13 cellular contexts compared by ENCODE assay signal in genomic region chr19:29836409-29836825, GRCh38. TPM values are rescaled to one million over a fixed set of nuclear protein-coding genes. Genes with fewer than 3 reads are reported as not detected.
A peak's percentile ranks its signal among the peaks of the same experiment; 100 is the strongest.
DNase-seq lines count a peak whose midpoint lies in the region; ATAC-seq, FAIRE-seq and TF ChIP-seq lines count a peak whose summit lies in the region.
"Had no signal": no experiment of that assay in that cellular context is flagged by ENCODE, and none has a peak within 500 bp of the region (broad histone marks: within the 10 kb centered on the region; RNA-seq: fewer than 3 reads in every experiment).

No MANE protein-coding gene starts in this region.

- TF ChIP-seq POLR2A in GM12891 (IDR thresholded peaks at IDR 0.05; ENCODE audit: low read depth, low read length) (no peak), esophagus squamous epithelium (IDR thresholded peaks at IDR 0.05) (no peak)

- TF ChIP-seq CTCF in ascending aorta (IDR thresholded peaks at IDR 0.05), result no peak
- no peak for TF ChIP-seq CTCF in esophagus squamous epithelium (IDR thresholded peaks at IDR 0.05)

- peak overlapping the region; percentile 93 for H3K27ac Mint-ChIP-seq in activated T-helper 1 cell treated with anti-CD3 and anti-CD28 coated beads, Interleukin-12 subunit alpha, Interleukin-12 subunit beta, Interleukin-2, Interleukin-4 antibody, amounts not matched to agents 30 ng/mL and 10 ng/mL and 1 ng/mL, durations not matched to agents 14 hours and 24 hours and 36 hours
- H3K27ac Mint-ChIP-seq: progenitor cell of endocrine pancreas had no signal

- H3K4me3 ChIP-seq in ascending aorta, result no peak overlapping the region
- H3K4me3 ChIP-seq in esophagus squamous epithelium, result no peak overlapping the region
- H3K4me3 ChIP-seq: dorsolateral prefrontal cortex had no signal

- ATAC-seq in GM19351 (IDR thresholded peaks at IDR 0.05; ENCODE audit: unreplicated experiment) (peak; percentile 68), HG03045 (IDR thresholded peaks at IDR 0.05; ENCODE audit: unreplicated experiment) (peak; percentile 58), HG02840 (IDR thresholded peaks at IDR 0.05; ENCODE audit: low FRiP score, unreplicated experiment) (no peak)

- no peaks in the 10 kb centered on the region for H3K27me3 Mint-ChIP-seq in activated T-helper 1 cell treated with anti-CD3 and anti-CD28 coated beads, Interleukin-12 subunit alpha, Interleukin-12 subunit beta, Interleukin-2, Interleukin-4 antibody, amounts not matched to agents 30 ng/mL and 10 ng/mL and 1 ng/mL, durations not matched to agents 14 hours and 24 hours and 36 hours (ENCODE audit: insufficient read depth)

- no peaks in the 10 kb centered on the region for H3K9me3 ChIP-seq in ascending aorta
- no peaks in the 10 kb centered on the region for H3K9me3 ChIP-seq in esophagus squamous epithelium

- peak; percentile 92 for FAIRE-seq in GM12891 (lab: Jason Lieb, UNC)
- FAIRE-seq: islet of Langerhans had no signal

- WGBS in esophagus squamous epithelium, 2 donors, result 14 to 42% methylated on average over 1 to 5 of the region's 5 CpGs

- no peaks in the 10 kb centered on the region for H3K9me3 Mint-ChIP-seq in activated T-helper 1 cell treated with anti-CD3 and anti-CD28 coated beads, Interleukin-12 subunit alpha, Interleukin-12 subunit beta, Interleukin-2, Interleukin-4 antibody, amounts not matched to agents 30 ng/mL and 10 ng/mL and 1 ng/mL, durations not matched to agents 14 hours and 24 hours and 36 hours
- H3K9me3 Mint-ChIP-seq: activated B cell treated with CpG ODN at 0.5 μM for 24 hours had no signal

- peak overlapping the region; percentile 69 for H3K4me3 Mint-ChIP-seq in activated T-helper 1 cell treated with anti-CD3 and anti-CD28 coated beads, Interleukin-12 subunit alpha, Interleukin-12 subunit beta, Interleukin-2, Interleukin-4 antibody, amounts not matched to agents 30 ng/mL and 10 ng/mL and 1 ng/mL, durations not matched to agents 14 hours and 24 hours and 36 hours
- H3K4me3 Mint-ChIP-seq: activated B cell treated with CpG ODN at 0.5 μM for 24 hours had no signal

- H3K27ac ChIP-seq in ascending aorta (no peak overlapping the region), esophagus squamous epithelium (no peak overlapping the region)
- H3K27ac ChIP-seq: dorsolateral prefrontal cortex had no signal

- intact Hi-C loops in activated T-helper 1 cell treated with anti-CD3 and anti-CD28 coated beads, Interleukin-12 subunit alpha, Interleukin-12 subunit beta, Interleukin-2, Interleukin-4 antibody, amounts not matched to agents 30 ng/mL and 10 ng/mL and 1 ng/mL, durations not matched to agents 14 hours and 24 hours and 36 hours (cut with micrococcal nuclease), result loop anchor here (2.0 to 10.0 kb wide), 5 partner anchors 36 to 1508 kb away; partner anchors contain the start of genes TSHZ3 and UQCRFS1
- intact Hi-C loops in ascending aorta (cut with DNase I) (no loop called here), esophagus squamous epithelium (cut with DNase I) (no loop called here)

- no peaks in the 10 kb centered on the region for H3K36me3 ChIP-seq in ascending aorta
- H3K36me3 ChIP-seq in esophagus squamous epithelium, result no peaks in the 10 kb centered on the region

- DNase-seq in GM12891 (ENCODE audit: insufficient read length, low spot score), result peak; percentile 57
- peak; percentile 72 for DNase-seq in activated T-helper 1 cell treated with anti-CD3 and anti-CD28 coated beads, Interleukin-12 subunit alpha, Interleukin-12 subunit beta, Interleukin-2, Interleukin-4 antibody, amounts not matched to agents 30 ng/mL and 10 ng/mL and 1 ng/mL, durations not matched to agents 14 hours and 24 hours and 36 hours (ENCODE audit: low spot score)
- DNase-seq in ascending aorta (ENCODE audit: low spot score in 2 of 2), result no peak
- no peak for DNase-seq in esophagus squamous epithelium (lab: John Stamatoyannopoulos, UW)
- no peak for DNase-seq in NCI-H748 (lab: John Stamatoyannopoulos, UW; ENCODE audit: unreplicated experiment)
- DNase-seq: activated B cell treated with CpG ODN at 0.5 μM for 24 hours, dorsolateral prefrontal cortex, NCI-H226 had no signal

- no peaks in the 10 kb centered on the region for H3K4me1 ChIP-seq in ascending aorta
- H3K4me1 ChIP-seq in esophagus squamous epithelium, result peaks cover 0 to 8% (median 0%) of the 10 kb centered on the region in 3 donors

- peaks cover 69% of the 10 kb centered on the region for H3K4me1 Mint-ChIP-seq in activated T-helper 1 cell treated with anti-CD3 and anti-CD28 coated beads, Interleukin-12 subunit alpha, Interleukin-12 subunit beta, Interleukin-2, Interleukin-4 antibody, amounts not matched to agents 30 ng/mL and 10 ng/mL and 1 ng/mL, durations not matched to agents 14 hours and 24 hours and 36 hours (ENCODE audit: low read depth)

- peaks cover 1% of the 10 kb centered on the region for H3K36me3 Mint-ChIP-seq in activated T-helper 1 cell treated with anti-CD3 and anti-CD28 coated beads, Interleukin-12 subunit alpha, Interleukin-12 subunit beta, Interleukin-2, Interleukin-4 antibody, amounts not matched to agents 30 ng/mL and 10 ng/mL and 1 ng/mL, durations not matched to agents 14 hours and 24 hours and 36 hours (ENCODE audit: low read depth)

- H3K27me3 ChIP-seq in ascending aorta (no peaks in the 10 kb centered on the region), esophagus squamous epithelium (peaks cover 0 to 41% (median 0%) of the 10 kb centered on the region in 4 donors)
- H3K27me3 ChIP-seq: dorsolateral prefrontal cortex had no signal

TF ChIP-seq in GM12891, 5 proteins besides CTCF, POLR2A, EP300 and RAD21:
- TF ChIP-seq TAF1 (IDR thresholded peaks at IDR 0.05; ENCODE audit: low read depth, low read length), result no peak
- no peak for TF ChIP-seq PAX5 (IDR thresholded peaks at IDR 0.05; ENCODE audit: insufficient read depth, low read length, severe bottlenecking)
- TF ChIP-seq POLR2AphosphoS5 (IDR thresholded peaks at IDR 0.05; ENCODE audit: low read depth, low read length), result no peak
- no peak for TF ChIP-seq POU2F2 (IDR thresholded peaks at IDR 0.05; ENCODE audit: low read depth, low read length)
- TF ChIP-seq SPI1 (IDR thresholded peaks at IDR 0.05; ENCODE audit: low read depth, low read length), result no peak

RNA-seq across cellular contexts. Expression of gene CCNE1, which starts 24.6 kb away (rescaled TPM):
- 16.5 TPM for polyA plus RNA-seq in GM12891 (2012; ENCODE audit: low read depth, missing spikeins)
- 55.1 and 58.4 TPM in 2 replicates for total RNA-seq in activated T-helper 1 cell treated with anti-CD3 and anti-CD28 coated beads, Interleukin-12 subunit alpha, Interleukin-12 subunit beta, Interleukin-2, Interleukin-4 antibody, amounts not matched to agents 30 ng/mL and 10 ng/mL and 1 ng/mL, durations not matched to agents 14 hours and 24 hours and 36 hours
- not detected for total RNA-seq in ascending aorta
- 1 to 10 TPM; 3.2 to 9.4 (median 5.4) TPM for total RNA-seq in esophagus squamous epithelium

Comparison
In these comparisons a context has a peak if more than half of its experiments do, and no peak if none do; other contexts are left out.
1. DNase-seq: peak in GM12891 (single experiment) and activated T-helper 1 cell treated with anti-CD3 and anti-CD28 coated beads, Interleukin-12 subunit alpha, Interleukin-12 subunit beta, Interleukin-2, Interleukin-4 antibody, amounts not matched to agents 30 ng/mL and 10 ng/mL and 1 ng/mL, durations not matched to agents 14 hours and 24 hours and 36 hours (single experiment); none in ascending aorta (0 of 2), esophagus squamous epithelium (single experiment) and NCI-H748 (single experiment).